In the genomic region with DNA sequence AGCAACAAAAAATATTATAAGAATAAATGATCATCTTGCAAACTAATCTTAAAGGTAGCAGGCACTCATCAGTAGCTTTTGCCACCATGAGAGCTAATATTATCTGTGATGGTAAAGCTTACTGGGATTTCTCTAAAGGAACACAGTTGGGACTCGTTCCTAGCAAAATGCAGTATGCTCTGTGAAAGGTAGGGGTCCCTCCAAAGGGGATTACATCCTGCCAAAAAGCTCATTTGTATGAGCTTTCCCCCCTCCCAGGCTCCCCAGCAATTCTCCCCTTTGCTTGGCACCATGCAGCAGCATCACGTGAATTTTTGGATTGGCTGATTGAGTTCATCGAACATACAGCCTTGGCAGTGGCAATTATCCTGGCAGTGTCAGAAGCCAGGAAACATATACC, we compare ENCODE assay signal across 2 cellular contexts.
TF ChIP-seq lines count a peak whose summit lies in the region.

No MANE protein-coding gene starts in this region.

TF ChIP-seq in GM23338, 12 proteins besides CTCF, POLR2A, EP300 and RAD21 (continued from another document):
- TF ChIP-seq POLR2AphosphoS5 (IDR thresholded peaks at IDR 0.05; ENCODE audit: low read depth) (no peak), CREB1 (CRISPR knock-in tag; IDR thresholded peaks at IDR 0.05; ENCODE audit: low read depth) (no peak), JUNB (IDR thresholded peaks at IDR 0.05; ENCODE audit: unreplicated experiment) (no peak), EZH2 (IDR thresholded peaks at IDR 0.05; ENCODE audit: low read depth, unreplicated experiment) (no peak)
- TF ChIP-seq, protein P1, sequence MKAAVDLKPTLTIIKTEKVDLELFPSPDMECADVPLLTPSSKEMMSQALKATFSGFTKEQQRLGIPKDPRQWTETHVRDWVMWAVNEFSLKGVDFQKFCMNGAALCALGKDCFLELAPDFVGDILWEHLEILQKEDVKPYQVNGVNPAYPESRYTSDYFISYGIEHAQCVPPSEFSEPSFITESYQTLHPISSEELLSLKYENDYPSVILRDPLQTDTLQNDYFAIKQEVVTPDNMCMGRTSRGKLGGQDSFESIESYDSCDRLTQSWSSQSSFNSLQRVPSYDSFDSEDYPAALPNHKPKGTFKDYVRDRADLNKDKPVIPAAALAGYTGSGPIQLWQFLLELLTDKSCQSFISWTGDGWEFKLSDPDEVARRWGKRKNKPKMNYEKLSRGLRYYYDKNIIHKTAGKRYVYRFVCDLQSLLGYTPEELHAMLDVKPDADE (IDR thresholded peaks at IDR 0.05): no peak
- TF ChIP-seq, protein P2, sequence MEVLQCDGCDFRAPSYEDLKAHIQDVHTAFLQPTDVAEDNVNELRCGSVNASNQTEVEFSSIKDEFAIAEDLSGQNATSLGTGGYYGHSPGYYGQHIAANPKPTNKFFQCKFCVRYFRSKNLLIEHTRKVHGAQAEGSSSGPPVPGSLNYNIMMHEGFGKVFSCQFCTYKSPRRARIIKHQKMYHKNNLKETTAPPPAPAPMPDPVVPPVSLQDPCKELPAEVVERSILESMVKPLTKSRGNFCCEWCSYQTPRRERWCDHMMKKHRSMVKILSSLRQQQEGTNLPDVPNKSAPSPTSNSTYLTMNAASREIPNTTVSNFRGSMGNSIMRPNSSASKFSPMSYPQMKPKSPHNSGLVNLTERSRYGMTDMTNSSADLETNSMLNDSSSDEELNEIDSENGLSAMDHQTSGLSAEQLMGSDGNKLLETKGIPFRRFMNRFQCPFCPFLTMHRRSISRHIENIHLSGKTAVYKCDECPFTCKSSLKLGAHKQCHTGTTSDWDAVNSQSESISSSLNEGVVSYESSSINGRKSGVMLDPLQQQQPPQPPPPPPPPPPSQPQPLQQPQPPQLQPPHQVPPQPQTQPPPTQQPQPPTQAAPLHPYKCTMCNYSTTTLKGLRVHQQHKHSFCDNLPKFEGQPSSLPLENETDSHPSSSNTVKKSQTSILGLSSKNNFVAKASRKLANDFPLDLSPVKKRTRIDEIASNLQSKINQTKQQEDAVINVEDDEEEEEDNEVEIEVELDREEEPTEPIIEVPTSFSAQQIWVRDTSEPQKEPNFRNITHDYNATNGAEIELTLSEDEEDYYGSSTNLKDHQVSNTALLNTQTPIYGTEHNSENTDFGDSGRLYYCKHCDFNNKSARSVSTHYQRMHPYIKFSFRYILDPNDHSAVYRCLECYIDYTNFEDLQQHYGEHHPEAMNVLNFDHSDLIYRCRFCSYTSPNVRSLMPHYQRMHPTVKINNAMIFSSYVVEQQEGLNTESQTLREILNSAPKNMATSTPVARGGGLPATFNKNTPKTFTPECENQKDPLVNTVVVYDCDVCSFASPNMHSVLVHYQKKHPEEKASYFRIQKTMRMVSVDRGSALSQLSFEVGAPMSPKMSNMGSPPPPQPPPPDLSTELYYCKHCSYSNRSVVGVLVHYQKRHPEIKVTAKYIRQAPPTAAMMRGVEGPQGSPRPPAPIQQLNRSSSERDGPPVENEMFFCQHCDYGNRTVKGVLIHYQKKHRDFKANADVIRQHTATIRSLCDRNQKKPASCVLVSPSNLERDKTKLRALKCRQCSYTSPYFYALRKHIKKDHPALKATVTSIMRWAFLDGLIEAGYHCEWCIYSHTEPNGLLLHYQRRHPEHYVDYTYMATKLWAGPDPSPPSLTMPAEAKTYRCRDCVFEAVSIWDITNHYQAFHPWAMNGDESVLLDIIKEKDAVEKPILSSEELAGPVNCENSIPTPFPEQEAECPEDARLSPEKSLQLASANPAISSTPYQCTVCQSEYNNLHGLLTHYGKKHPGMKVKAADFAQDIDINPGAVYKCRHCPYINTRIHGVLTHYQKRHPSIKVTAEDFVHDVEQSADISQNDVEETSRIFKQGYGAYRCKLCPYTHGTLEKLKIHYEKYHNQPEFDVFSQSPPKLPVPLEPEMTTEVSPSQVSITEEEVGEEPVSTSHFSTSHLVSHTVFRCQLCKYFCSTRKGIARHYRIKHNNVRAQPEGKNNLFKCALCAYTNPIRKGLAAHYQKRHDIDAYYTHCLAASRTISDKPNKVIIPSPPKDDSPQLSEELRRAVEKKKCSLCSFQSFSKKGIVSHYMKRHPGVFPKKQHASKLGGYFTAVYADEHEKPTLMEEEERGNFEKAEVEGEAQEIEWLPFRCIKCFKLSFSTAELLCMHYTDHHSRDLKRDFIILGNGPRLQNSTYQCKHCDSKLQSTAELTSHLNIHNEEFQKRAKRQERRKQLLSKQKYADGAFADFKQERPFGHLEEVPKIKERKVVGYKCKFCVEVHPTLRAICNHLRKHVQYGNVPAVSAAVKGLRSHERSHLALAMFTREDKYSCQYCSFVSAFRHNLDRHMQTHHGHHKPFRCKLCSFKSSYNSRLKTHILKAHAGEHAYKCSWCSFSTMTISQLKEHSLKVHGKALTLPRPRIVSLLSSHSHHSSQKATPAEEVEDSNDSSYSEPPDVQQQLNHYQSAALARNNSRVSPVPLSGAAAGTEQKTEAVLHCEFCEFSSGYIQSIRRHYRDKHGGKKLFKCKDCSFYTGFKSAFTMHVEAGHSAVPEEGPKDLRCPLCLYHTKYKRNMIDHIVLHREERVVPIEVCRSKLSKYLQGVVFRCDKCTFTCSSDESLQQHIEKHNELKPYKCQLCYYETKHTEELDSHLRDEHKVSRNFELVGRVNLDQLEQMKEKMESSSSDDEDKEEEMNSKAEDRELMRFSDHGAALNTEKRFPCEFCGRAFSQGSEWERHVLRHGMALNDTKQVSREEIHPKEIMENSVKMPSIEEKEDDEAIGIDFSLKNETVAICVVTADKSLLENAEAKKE (CRISPR knock-in tag; IDR thresholded peaks at IDR 0.05): no peak

TF ChIP-seq in H1, 55 proteins besides CTCF, POLR2A, EP300 and RAD21 (continued from another document):
- TF ChIP-seq CEBPB (IDR thresholded peaks at IDR 0.05; ENCODE audit: low read depth, low read length) (no peak), SP1 (IDR thresholded peaks at IDR 0.05; ENCODE audit: low read depth, low read length) (no peak), TBP (IDR thresholded peaks at IDR 0.05; ENCODE audit: low read depth, low read length) (no peak), TAF7 (optimal IDR thresholded peaks at IDR 0.05; ENCODE audit: borderline replicate concordance, low read depth, low read length) (no peak), BRCA1 (IDR thresholded peaks at IDR 0.05; ENCODE audit: low read depth, low read length) (no peak), BACH1 (IDR thresholded peaks at IDR 0.05; ENCODE audit: low read length) (no peak), FOSL1 (IDR thresholded peaks at IDR 0.05; ENCODE audit: insufficient read depth, low read depth, low read length) (no peak), ZNF274 (IDR thresholded peaks at IDR 0.05; ENCODE audit: borderline replicate concordance, extremely low read depth, low read length) (no peak), HDAC2 (IDR thresholded peaks at IDR 0.05; ENCODE audit: borderline replicate concordance in 1 of 2, low read depth in 2 of 2, low read length in 2 of 2) (no peak), SIRT6 (IDR thresholded peaks at IDR 0.05; ENCODE audit: low read length) (no peak), GABPA (IDR thresholded peaks at IDR 0.05; ENCODE audit: borderline replicate concordance, insufficient read depth, low read length) (no peak), EZH2 (IDR thresholded peaks at IDR 0.05; ENCODE audit: low read depth, low read length, severe bottlenecking) (no peak), CREB1 (IDR thresholded peaks at IDR 0.05) (no peak), HDAC6 (IDR thresholded peaks at IDR 0.05; ENCODE audit: low read depth, low read length) (no peak), NRF1 (IDR thresholded peaks at IDR 0.05; ENCODE audit: low read depth, low read length) (no peak), YY1 (IDR thresholded peaks at IDR 0.05; ENCODE audit: low read depth, low read length) (no peak)
- TF ChIP-seq, protein P3, sequence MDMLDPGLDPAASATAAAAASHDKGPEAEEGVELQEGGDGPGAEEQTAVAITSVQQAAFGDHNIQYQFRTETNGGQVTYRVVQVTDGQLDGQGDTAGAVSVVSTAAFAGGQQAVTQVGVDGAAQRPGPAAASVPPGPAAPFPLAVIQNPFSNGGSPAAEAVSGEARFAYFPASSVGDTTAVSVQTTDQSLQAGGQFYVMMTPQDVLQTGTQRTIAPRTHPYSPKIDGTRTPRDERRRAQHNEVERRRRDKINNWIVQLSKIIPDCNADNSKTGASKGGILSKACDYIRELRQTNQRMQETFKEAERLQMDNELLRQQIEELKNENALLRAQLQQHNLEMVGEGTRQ (IDR thresholded peaks at IDR 0.05; ENCODE audit: low read length): no peak
- TF ChIP-seq, protein P4, sequence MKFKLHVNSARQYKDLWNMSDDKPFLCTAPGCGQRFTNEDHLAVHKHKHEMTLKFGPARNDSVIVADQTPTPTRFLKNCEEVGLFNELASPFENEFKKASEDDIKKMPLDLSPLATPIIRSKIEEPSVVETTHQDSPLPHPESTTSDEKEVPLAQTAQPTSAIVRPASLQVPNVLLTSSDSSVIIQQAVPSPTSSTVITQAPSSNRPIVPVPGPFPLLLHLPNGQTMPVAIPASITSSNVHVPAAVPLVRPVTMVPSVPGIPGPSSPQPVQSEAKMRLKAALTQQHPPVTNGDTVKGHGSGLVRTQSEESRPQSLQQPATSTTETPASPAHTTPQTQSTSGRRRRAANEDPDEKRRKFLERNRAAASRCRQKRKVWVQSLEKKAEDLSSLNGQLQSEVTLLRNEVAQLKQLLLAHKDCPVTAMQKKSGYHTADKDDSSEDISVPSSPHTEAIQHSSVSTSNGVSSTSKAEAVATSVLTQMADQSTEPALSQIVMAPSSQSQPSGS (IDR thresholded peaks at IDR 0.05; ENCODE audit: low read length): no peak
